25 cellular contexts compared by ENCODE assay signal in the genomic region with DNA sequence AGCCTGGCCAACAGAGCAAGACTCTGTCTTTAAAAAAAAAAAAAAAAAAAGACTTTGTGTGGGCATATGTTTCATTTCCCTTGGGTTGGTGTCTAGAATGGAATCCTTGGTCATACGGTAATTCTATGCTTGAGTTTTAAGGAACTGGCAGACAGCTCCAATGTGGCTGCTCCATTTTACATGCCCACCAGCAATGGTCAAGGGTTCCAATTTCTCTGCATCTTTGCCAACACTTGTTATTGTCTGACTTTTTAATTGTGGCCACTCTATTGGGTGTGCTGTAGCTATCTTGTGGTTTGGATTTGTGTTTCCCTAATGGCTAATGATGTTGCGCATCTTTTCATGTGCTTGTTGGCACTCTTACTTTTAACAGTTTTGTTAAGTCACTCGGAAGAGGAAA. TPM values are rescaled to one million over a fixed set of nuclear protein-coding genes. Genes with fewer than 3 reads are reported as not detected.
DNase-seq lines count a peak whose midpoint lies in the region; ATAC-seq, FAIRE-seq and TF ChIP-seq lines count a peak whose summit lies in the region.
"Had no signal": no experiment of that assay in that cellular context is flagged by ENCODE, and none has a peak within 500 bp of the region (broad histone marks: within the 10 kb centered on the region; RNA-seq: fewer than 3 reads in every experiment).

No MANE protein-coding gene starts in this region.

- TF ChIP-seq EP300 in HepG2 (IDR thresholded peaks at IDR 0.05; ENCODE audit: low read depth in 2 of 2, low read length in 2 of 2) (no peak), HepG2 (CRISPR knock-in tag; IDR thresholded peaks at IDR 0.05; ENCODE audit: borderline replicate concordance) (no peak), GM12878 (IDR thresholded peaks at IDR 0.05; ENCODE audit: borderline replicate concordance in 1 of 2, control insufficient read depth in 1 of 2, low read depth in 2 of 2, low read length in 2 of 2) (no peak)

- BruUV-seq in HepG2 (replicated peaks; lab: Mats Ljungman, UMichigan) (no TSS peak), GM12878 (replicated peaks; lab: Mats Ljungman, UMichigan) (TSS peak; percentile 48)

- WGBS in HepG2 (ENCODE audit: low lambda C conversion rate) = 98% methylated on average over 3 of the region's 3 CpGs
- 100% methylated on average over 3 of the region's 3 CpGs for WGBS in right lobe of liver (ENCODE audit: insufficient coverage, low coverage, low lambda C conversion rate, missing lambda C conversion rate)
- 100% methylated on average over 3 of the region's 3 CpGs for WGBS in GM12878 (ENCODE audit: insufficient coverage, insufficient replicate concordance, low lambda C conversion rate, missing lambda C conversion rate)

- in situ Hi-C loops in HepG2 (cut with HindIII; ENCODE audit: extremely low pct_ligation_motif_present, low pct_unique_long_range_greater_than_20kb) (no loop called here), GM12878 (cut with MboI) (no loop called here)

- SMC1A ChIA-PET in GM12878 (lab: Charles Lee; ENCODE audit: uncharacterized antibody, unreplicated experiment) = no interaction called here

- no peaks in the 10 kb centered on the region for H3K79me2 ChIP-seq in HepG2 (ENCODE audit: insufficient read depth, low read length)
- no peaks in the 10 kb centered on the region; the same call in 1 of the 2 replicates for H3K79me2 ChIP-seq in GM12878 (ENCODE audit: control insufficient read depth, insufficient read depth, low read length)

- intact Hi-C loops in HepG2 (cut with micrococcal nuclease; ENCODE audit: unreplicated experiment) = loop anchor here (5.0 kb wide), 1 partner anchor 1188 kb away; no protein-coding TSS in a partner anchor
- intact Hi-C loops in right lobe of liver (cut with DNase I) = no loop called here
- intact Hi-C loops in GM12878 (cut with micrococcal nuclease; ENCODE audit: unreplicated experiment) = no loop called here
- intact Hi-C loops in left ventricle myocardium superior (cut with micrococcal nuclease) = no loop called here

- TF ChIP-seq POLR2A in HepG2 (IDR thresholded peaks at IDR 0.05; ENCODE audit: insufficient read depth in 1 of 2, low read depth in 2 of 2, low read length in 2 of 2) = no peak
- no peak for TF ChIP-seq POLR2A in right lobe of liver (IDR thresholded peaks at IDR 0.05)
- TF ChIP-seq POLR2A in GM12878 (IDR thresholded peaks at IDR 0.05; ENCODE audit: low read depth, low read length) = no peak

- no peak overlapping the region for H3K9ac ChIP-seq in HepG2 (ENCODE audit: insufficient read depth, low read depth, low read length)
- no peak overlapping the region for H3K9ac ChIP-seq in GM12878 (ENCODE audit: control insufficient read depth, insufficient read depth, low read length)
- H3K9ac ChIP-seq: BLaER1 had no signal

- FAIRE-seq in HepG2 (lab: Jason Lieb, UNC) (no peak), GM12878 (lab: Jason Lieb, UNC) (no peak)
- FAIRE-seq: GM12891, GM19239 had no signal

- H3K4me1 ChIP-seq in HepG2 (ENCODE audit: insufficient read depth, low read length) (no peaks in the 10 kb centered on the region), right lobe of liver (peaks cover 0 to 7% (median 0%) of the 10 kb centered on the region in 4 donors), HEK293 (ENCODE audit: control insufficient read depth, insufficient read depth, low read length) (no peaks in the 10 kb centered on the region), GM12878 (ENCODE audit: control insufficient read depth, insufficient read depth, low read length) (no peaks in the 10 kb centered on the region)
- H3K4me1 ChIP-seq: BE2C, BLaER1 had no signal

- H3K36me3 ChIP-seq in HepG2 (replicated peaks in 1 of 2; ENCODE audit: control insufficient read depth in 1 of 2, insufficient read depth in 2 of 2, low read length in 2 of 2) (peaks cover 0 to 3% of the 10 kb centered on the region in 2 experiments; a peak in 1 of 5 replicates), right lobe of liver (no peaks in the 10 kb centered on the region), HEK293 (ENCODE audit: control insufficient read depth in 2 of 2, insufficient read depth in 1 of 2, low read length in 2 of 2) (peaks cover 0 to 5% of the 10 kb centered on the region in 2 experiments; a peak in 2 of 3 replicates), GM12878 (ENCODE audit: control insufficient read depth in 2 of 2, insufficient read depth in 2 of 2, low read length in 1 of 2) (peaks cover 0 to 3% of the 10 kb centered on the region in 2 experiments; a peak in 1 of 4 replicates)
- H3K36me3 ChIP-seq: BE2C, BLaER1 had no signal

- no peak overlapping the region for H2AFZ ChIP-seq in HepG2 (ENCODE audit: low read length)
- no peak overlapping the region for H2AFZ ChIP-seq in GM12878 (ENCODE audit: control insufficient read depth, low read depth, low read length)

- TF ChIP-seq RAD21 in HepG2 (CRISPR knock-in tag; IDR thresholded peaks at IDR 0.05) (no peak), GM12878 (IDR thresholded peaks at IDR 0.05; ENCODE audit: insufficient read depth, low read depth, low read length) (no peak)

- H3K4me2 ChIP-seq in HepG2 (ENCODE audit: low read depth, low read length) (no peak overlapping the region), GM12878 (ENCODE audit: control insufficient read depth, insufficient read depth) (no peak overlapping the region)
- H3K4me2 ChIP-seq: BLaER1 had no signal

- RAD21 ChIA-PET in GM12878 (lab: Charles Lee; ENCODE audit: unreplicated experiment) = no interaction called here

- CTCF ChIA-PET in HepG2 (lab: Yijun Ruan, JAX; ENCODE audit: low intra/inter-chr PET ratio, low total read pairs) (no interaction called here), HEK293 (lab: Yijun Ruan, JAX) (interaction anchor here (0.5 to 0.7 kb wide), 4 partner anchors 62 to 125 kb away, joined by 3 to 5 read pairs (median 3); no protein-coding TSS in a partner anchor), GM12878 (lab: Yijun Ruan, JAX) (no interaction called here)

- no peak for ATAC-seq in HepG2
- ATAC-seq in right lobe of liver = no peak
- no peak for ATAC-seq in GM12878
- no peak for ATAC-seq in HG03442 (IDR thresholded peaks at IDR 0.05; ENCODE audit: unreplicated experiment)
- ATAC-seq in left ventricle myocardium superior = no peak

- H3K27me3 ChIP-seq in HepG2 (ENCODE audit: control insufficient read depth in 1 of 2, insufficient read depth in 2 of 2, low read length in 2 of 2) (no peaks in the 10 kb centered on the region), right lobe of liver (no peaks in the 10 kb centered on the region), GM12878 (replicated peaks in 1 of 2; ENCODE audit: control insufficient read depth in 2 of 2, insufficient read depth in 2 of 2, low read length in 1 of 2) (no peaks in the 10 kb centered on the region)
- H3K27me3 ChIP-seq: BE2C, BLaER1 had no signal

- H3K27ac ChIP-seq in HepG2 (ENCODE audit: extremely low read length, insufficient read depth, low read length) (no peak overlapping the region), right lobe of liver (no peak overlapping the region), HEK293 (ENCODE audit: extremely low read depth, low read depth, low read length) (no peak overlapping the region), GM12878 (ENCODE audit: control insufficient read depth, insufficient read depth) (no peak overlapping the region)
- H3K27ac ChIP-seq: 22Rv1, BLaER1 had no signal

- DNase-seq in HepG2 (ENCODE audit: low spot score) (no peak), right lobe of liver (no peak), GM12878 (ENCODE audit: low read depth, low spot score) (no peak), NCI-H2171 (lab: John Stamatoyannopoulos, UW) (no peak), left ventricle myocardium superior (no peak)
- DNase-seq: ACHN; BE2C; C1 segment of cervical spinal cord; CD4-positive, alpha-beta memory T cell; CD4-positive, CD25-positive, alpha-beta regulatory T cell; CD8-positive, alpha-beta memory T cell; COR-L47; DMS 273 treated with DMSO at 0.1 percent for 48 hours; DMS153; DMS53; DMS79; DND-41; EL; GDM1 had no signal

- H3K9me3 ChIP-seq in HepG2 (ENCODE audit: low read length) (no peaks in the 10 kb centered on the region), right lobe of liver (no peaks in the 10 kb centered on the region), HEK293 (ENCODE audit: control insufficient read depth, insufficient read depth, low read depth, low read length) (no peaks in the 10 kb centered on the region), GM12878 (replicated peaks; ENCODE audit: control insufficient read depth, insufficient read depth, low read length) (peaks cover 2% of the 10 kb centered on the region; the same call in 2 of the 3 replicates)
- H3K9me3 ChIP-seq: BE2C had no signal

- POLR2A ChIA-PET in HepG2 (lab: Yijun Ruan, JAX) (no interaction called here), HEK293 (lab: Yijun Ruan, JAX) (no interaction called here), GM12878 (lab: Charles Lee) (interaction anchor here (0.7 kb wide), 1 partner anchor 25 kb away, joined by 6 read pairs; no protein-coding TSS in a partner anchor)

- no peaks in the 10 kb centered on the region for H4K20me1 ChIP-seq in HepG2 (ENCODE audit: insufficient read depth, low read length)
- no peaks in the 10 kb centered on the region for H4K20me1 ChIP-seq in GM12878 (ENCODE audit: control insufficient read depth, insufficient read depth)
- H4K20me1 ChIP-seq: BLaER1 had no signal

- no peak overlapping the region for H3K4me3 ChIP-seq in HepG2 (replicated peaks in 1 of 3; ENCODE audit: insufficient read depth in 1 of 3, low read depth in 2 of 3, low read length in 3 of 3)
- no peak overlapping the region for H3K4me3 ChIP-seq in right lobe of liver
- H3K4me3 ChIP-seq in HEK293 (ENCODE audit: low read depth, low read length) = no peak overlapping the region
- H3K4me3 ChIP-seq in GM12878 = no peak overlapping the region
- H3K4me3 ChIP-seq: BLaER1 had no signal

- no peak for TF ChIP-seq CTCF in HepG2 (CRISPR knock-in tag; IDR thresholded peaks at IDR 0.05)
- TF ChIP-seq CTCF in right lobe of liver (IDR thresholded peaks at IDR 0.05) = no peak
- no peak for TF ChIP-seq CTCF in HEK293 (tag by site-specific recombination; IDR thresholded peaks at IDR 0.05)
- no peak for TF ChIP-seq CTCF in GM12878 (IDR thresholded peaks at IDR 0.05 in 2 of 3, conservative IDR thresholded peaks at IDR 0.05 in 1 of 3; ENCODE audit: control insufficient read depth in 2 of 3, extremely low read depth in 1 of 3, insufficient read depth in 1 of 3, low read depth in 3 of 3, low read length in 3 of 3)

RNA-seq across cellular contexts. Expression of gene BRI3, which starts 57.6 kb away (rescaled TPM):
- total RNA-seq in HepG2 (2016; rRNA removed; fragmentation: Illumina TruSeq; extraction: Trizol) (37.2 and 54.0 TPM in 2 replicates), right lobe of liver (100 to 1,000 TPM in 4 of 6 experiments, 10 to 100 TPM in 2; 34.7 to 160 (median 137) TPM), GM12878 (2014; rRNA removed) (22.6 and 23.2 TPM in 2 replicates), GM12878 (2014; rRNA removed; fragmentation: Illumina TruSeq; extraction: Trizol) (17.7 and 21.0 TPM in 2 replicates), GM12878 (2021) (50.9 and 56.3 TPM in 2 replicates), left ventricle myocardium superior (269 TPM)
- total RNA-seq in HepG2 (2016; cell fraction: cytosol; rRNA removed; fragmentation: Illumina TruSeq; extraction: Trizol; ENCODE audit: low read depth) = 362 and 379 TPM in 2 replicates
- 32.4 and 58.8 TPM in 2 replicates for total RNA-seq in HepG2 (2016; cell fraction: insoluble cytoplasmic fraction; rRNA removed; fragmentation: Illumina TruSeq; extraction: Trizol)
- total RNA-seq in HepG2 (2016; cell fraction: membrane; rRNA removed; fragmentation: Illumina TruSeq; extraction: Trizol) = 234 and 253 TPM in 2 replicates
- 25.6 and 29.4 TPM in 2 replicates for total RNA-seq in HepG2 (2016; cell fraction: nucleus; rRNA removed; fragmentation: Illumina TruSeq; extraction: Trizol)
- polyA plus RNA-seq in HepG2 (2011; rRNA removed) (103 and 113 TPM in 2 replicates), GM12878 (2011; rRNA removed) (28.3 and 39.9 TPM in 2 replicates), GM12878 (2014; fragmentation: Illumina TruSeq; extraction: Trizol) (9.9 and 15.9 TPM in 2 replicates), GM12878 (2014; fragmentation: Nextera tagmentation; extraction: Ambion mirVana) (10 to 100 TPM in 1 of 2 experiments, 1 to 10 TPM in 1; 4.5 to 22.1 TPM), GM12878 (2014; rRNA removed) (38.4 and 38.5 TPM in 2 replicates), GM12878 (2016; fragmentation: Nextera tagmentation; extraction: Ambion mirVana) (10 to 100 TPM in 1 of 2 experiments, 1 to 10 TPM in 1; 6.4 to 12.9 TPM)
- polyA plus RNA-seq in HepG2 (2011; cell fraction: cytosol; rRNA removed) = 80.0 TPM in 2 replicates
- 27.5 and 33.8 TPM in 2 replicates for polyA plus RNA-seq in HepG2 (2011; cell fraction: nucleus; rRNA removed)
- 83.2 and 95.1 TPM in 2 replicates for polyA plus RNA-seq in HepG2 (2012)
- polyA plus RNA-seq in HepG2 (2016; cell fraction: cytosol; fragmentation: Illumina TruSeq; extraction: Trizol; ENCODE audit: low read depth) = 889 and 952 TPM in 2 replicates
- polyA plus RNA-seq in HepG2 (2016; cell fraction: insoluble cytoplasmic fraction; fragmentation: Illumina TruSeq; extraction: Trizol; ENCODE audit: low read depth) = 61.2 and 81.9 TPM in 2 replicates
- 488 and 495 TPM in 2 replicates for polyA plus RNA-seq in HepG2 (2016; cell fraction: membrane; fragmentation: Illumina TruSeq; extraction: Trizol; ENCODE audit: low read depth)
- 59.1 and 78.9 TPM in 2 replicates for polyA plus RNA-seq in HepG2 (2016; cell fraction: nucleus; fragmentation: Illumina TruSeq; extraction: Trizol; ENCODE audit: insufficient read depth, low read depth)
- polyA minus RNA-seq in HepG2 (2011; rRNA and poly(A)+ RNA removed; ENCODE audit: low replicate concordance) = 61.6 and 63.3 TPM in 2 replicates
- polyA minus RNA-seq in HepG2 (2011; cell fraction: cytosol; rRNA and poly(A)+ RNA removed) = 27.4 and 34.8 TPM in 2 replicates
- polyA minus RNA-seq in HepG2 (2011; cell fraction: nucleus; rRNA and poly(A)+ RNA removed) = 22.8 and 23.6 TPM in 2 replicates
- 14.2 and 15.0 TPM in 2 replicates for total RNA-seq in GM12878 (2013; cell fraction: nucleolus; rRNA removed)
- 26.9 TPM for polyA plus RNA-seq in GM12878 (2011; ENCODE audit: low read depth)
- 40.9 and 48.1 TPM in 2 replicates for polyA plus RNA-seq in GM12878 (2011; cell fraction: cytosol; rRNA removed)
- 26.4 and 31.1 TPM in 2 replicates for polyA plus RNA-seq in GM12878 (2011; cell fraction: nucleus; rRNA removed)
- polyA plus RNA-seq in GM12878 (2012) = 47.7 and 73.7 TPM in 2 replicates
- 18.6 and 27.7 TPM in 2 replicates for polyA minus RNA-seq in GM12878 (2011; rRNA and poly(A)+ RNA removed)
- polyA minus RNA-seq in GM12878 (2011; cell fraction: cytosol; rRNA and poly(A)+ RNA removed) = 18.7 and 23.3 TPM in 2 replicates
- polyA minus RNA-seq in GM12878 (2011; cell fraction: nucleus; rRNA and poly(A)+ RNA removed) = 13.7 and 24.1 TPM in 2 replicates
